In the genomic region with DNA sequence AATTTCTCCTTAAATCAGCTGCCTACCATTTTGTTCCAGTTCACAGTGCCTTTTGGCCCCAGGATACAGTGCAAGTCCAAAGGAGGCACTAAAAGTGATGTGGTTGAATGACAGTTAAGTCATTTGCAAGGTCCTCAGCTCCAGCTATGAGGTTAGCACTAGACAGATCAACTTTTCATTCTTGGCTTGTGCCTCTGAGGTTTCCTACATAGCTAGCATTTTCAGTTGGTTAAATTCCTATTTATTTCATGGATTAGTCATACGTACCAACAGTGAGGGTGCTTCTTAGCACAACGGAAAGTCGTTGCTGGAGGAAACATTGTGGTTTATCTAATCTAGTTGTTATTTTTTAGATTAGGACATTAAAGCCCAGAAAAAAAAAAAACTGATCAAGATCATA, we compare ENCODE assay signal across 10 cellular contexts. TPM values are rescaled to one million over a fixed set of nuclear protein-coding genes. Genes with fewer than 3 reads are reported as not detected.
DNase-seq lines count a peak whose midpoint lies in the region; ATAC-seq and TF ChIP-seq lines count a peak whose summit lies in the region.
"Had no signal": no experiment of that assay in that cellular context is flagged by ENCODE, and none has a peak within 500 bp of the region (broad histone marks: within the 10 kb centered on the region; RNA-seq: fewer than 3 reads in every experiment).

No MANE protein-coding gene starts in this region.

- H2BK120ac ChIP-seq in IMR-90 (ENCODE audit: low read depth, low read length) = no peak overlapping the region

- H3K4me3 ChIP-seq in AG10803 (ENCODE audit: low read length) = no peak overlapping the region
- H3K4me3 ChIP-seq in IMR-90 (ENCODE audit: insufficient read depth, low read depth, low read length) = no peak overlapping the region
- H3K4me3 ChIP-seq in ovary = no peak overlapping the region

- H3K4me1 ChIP-seq in IMR-90 (ENCODE audit: control insufficient read depth, insufficient read depth, low read length) (peaks cover 7% of the 10 kb centered on the region), ovary (ENCODE audit: insufficient read depth) (no peaks in the 10 kb centered on the region)

- no peak overlapping the region for H2AK9ac ChIP-seq in IMR-90 (replicated peaks; ENCODE audit: low read depth, low read length, poor library complexity)

- ATAC-seq in IMR-90 (ENCODE audit: low read depth) = peak; percentile 99
- no peak for ATAC-seq in GM18502 (IDR thresholded peaks at IDR 0.05; ENCODE audit: poor library complexity, unreplicated experiment)
- ATAC-seq: HepG2 had no signal

- no peaks in the 10 kb centered on the region for H4K20me1 ChIP-seq in IMR-90 (ENCODE audit: insufficient read depth, low read length)

- TF ChIP-seq RAD21 in IMR-90 (IDR thresholded peaks at IDR 0.05; ENCODE audit: low read length) = no peak

- H4K5ac ChIP-seq in IMR-90 (ENCODE audit: low read depth, low read length) = no peak overlapping the region

- peak; percentile 94 for DNase-seq in AG10803 (ENCODE audit: low read depth)
- DNase-seq in IMR-90 = peak; percentile 81
- peak; percentile 97 for DNase-seq in amniotic epithelial cell (ENCODE audit: low read depth)
- peak; percentile 91 for DNase-seq in myocyte (ENCODE audit: low read depth)
- DNase-seq in ovary = no peak
- DNase-seq in activated gamma-delta T cell treated with Interleukin-2 at 50 U/mL for 16 hours = no peak
- DNase-seq in GOT3 (lab: John Stamatoyannopoulos, UW) = no peak
- DNase-seq: activated naive CD4-positive, alpha-beta T cell had no signal

- in situ Hi-C loops in IMR-90 (cut with MboI; ENCODE audit: low sequenced_read_pairs) = no loop called here

- no peaks in the 10 kb centered on the region for H3K79me1 ChIP-seq in IMR-90 (ENCODE audit: low read depth in 1 of 2, low read length in 2 of 2)

- H3K23ac ChIP-seq in IMR-90 (ENCODE audit: low read depth, low read length) = no peak overlapping the region

- TF ChIP-seq EP300 in ovary (IDR thresholded peaks at IDR 0.05) = no peak

- H2BK20ac ChIP-seq in IMR-90 (ENCODE audit: low read depth, low read length) = no peak overlapping the region

- no TSS peak for BruUV-seq in IMR-90 (replicated peaks; lab: Mats Ljungman, UMichigan)

- no peak overlapping the region for H3K56ac ChIP-seq in IMR-90 (ENCODE audit: extremely low read depth, insufficient read depth, low read length)

- H3K36me3 ChIP-seq in IMR-90 (ENCODE audit: control insufficient read depth, insufficient read depth, low read length) (no peaks in the 10 kb centered on the region), ovary (no peaks in the 10 kb centered on the region)

- H3K9me1 ChIP-seq in IMR-90 (ENCODE audit: insufficient read depth, low read length) = no peaks in the 10 kb centered on the region

- TF ChIP-seq POLR2A in IMR-90 (IDR thresholded peaks at IDR 0.05; ENCODE audit: low read depth, low read length) (no peak), ovary (IDR thresholded peaks at IDR 0.05) (no peak)

- POLR2A ChIA-PET in IMR-90 (lab: Charles Lee; ENCODE audit: unreplicated experiment) = no interaction called here

- WGBS in IMR-90 (ENCODE audit: extremely low coverage in 2 of 2, insufficient read length in 1 of 2), 2 experiments = no CpG with 5 or more reads among the region's 3 CpGs
- WGBS in ovary, 3 donors = 44 to 69% (median 50%) methylated on average over 3 of the region's 3 CpGs

- peak overlapping the region; percentile 33; the same call in 1 of the 2 replicates for H3K4me2 ChIP-seq in IMR-90 (ENCODE audit: low read depth, low read length)

- H3K27ac ChIP-seq in IMR-90 (ENCODE audit: insufficient read depth, low read length) (no peak overlapping the region; the same call in 1 of the 2 replicates), ovary (no peak overlapping the region)

- H2AFZ ChIP-seq in IMR-90 (replicated peaks; ENCODE audit: low read length, poor library complexity) = no peak overlapping the region

- CTCF ChIA-PET in IMR-90 (lab: Yijun Ruan, JAX) = interaction anchor here (2.3 kb wide), 1 partner anchor 11 kb away, joined by 6 read pairs; no protein-coding TSS in a partner anchor

- no peak overlapping the region for H2BK5ac ChIP-seq in IMR-90 (ENCODE audit: low read depth, low read length, poor library complexity, severe bottlenecking)

- H3K27me3 ChIP-seq in IMR-90 (ENCODE audit: control insufficient read depth, insufficient read depth, low read length) (peaks cover 4% of the 10 kb centered on the region; the same call in 1 of the 2 replicates), ovary (no peaks in the 10 kb centered on the region)

- H4K8ac ChIP-seq in IMR-90 (ENCODE audit: low read depth in 2 of 2, low read length in 2 of 2) = no peak overlapping the region

- no peak overlapping the region for H2AK5ac ChIP-seq in IMR-90 (ENCODE audit: low read depth, low read length)

- no peak overlapping the region for H3K14ac ChIP-seq in IMR-90 (replicated peaks; ENCODE audit: low read depth, low read length)

- no peak overlapping the region for H3K9ac ChIP-seq in IMR-90 (ENCODE audit: low read depth, low read length)

- H3K4ac ChIP-seq in IMR-90 (ENCODE audit: low read depth, low read length) = no peak overlapping the region

- H4K91ac ChIP-seq in IMR-90 (ENCODE audit: insufficient read depth, low read depth, low read length) = no peak overlapping the region

- dilution Hi-C loops in IMR-90 (cut with HindIII; ENCODE audit: low sequenced_read_pairs, unreplicated experiment) = no loop called here

- TF ChIP-seq CTCF in AG10803 (conservative IDR thresholded peaks at IDR 0.05; ENCODE audit: low read length) (no peak), IMR-90 (conservative IDR thresholded peaks at IDR 0.05; ENCODE audit: low read depth, low read length) (no peak), ovary (IDR thresholded peaks at IDR 0.05) (no peak)

- H2BK15ac ChIP-seq in IMR-90 (ENCODE audit: low read depth, low read length) = no peak overlapping the region

- no peak overlapping the region for H3K18ac ChIP-seq in IMR-90 (ENCODE audit: low read depth, low read length)

- peaks cover 8% of the 10 kb centered on the region for H3K9me3 ChIP-seq in IMR-90 (ENCODE audit: control insufficient read depth, insufficient read depth, low read length)
- H3K9me3 ChIP-seq in ovary = no peaks in the 10 kb centered on the region

- intact Hi-C loops in IMR-90 (cut with micrococcal nuclease) (loop anchor here (5.0 to 10.0 kb wide), 2 partner anchors 221 to 256 kb away; a partner anchor contains a TSS), ovary (cut with DNase I) (no loop called here)

TF ChIP-seq in IMR-90, 13 proteins besides CTCF, POLR2A, EP300 and RAD21:
- no peak for TF ChIP-seq SMC3 (IDR thresholded peaks at IDR 0.05; ENCODE audit: low read depth, low read length)
- TF ChIP-seq BHLHE40 (IDR thresholded peaks at IDR 0.05; ENCODE audit: low read depth, low read length) = peak; percentile 7; the same call in 1 of the 2 replicates

RNA-seq across cellular contexts. Expression of a gene that starts 59.3 kb away (rescaled TPM):
- total RNA-seq in IMR-90 (2012; rRNA removed) (13.3 and 16.4 TPM in 2 replicates), myocyte (30.2 and 38.6 TPM in 2 replicates), ovary (10 to 100 TPM; 17.5 to 45.2 (median 37.0) TPM)
- polyA plus RNA-seq in IMR-90 (2012; rRNA removed) (16.0 and 16.5 TPM in 2 replicates), ovary (10 to 100 TPM; 37.6 to 46.5 TPM)
- 8.1 and 9.4 TPM in 2 replicates for polyA plus RNA-seq in IMR-90 (2012; cell fraction: cytosol; rRNA removed)
- 6.3 and 12.4 TPM in 2 replicates for polyA plus RNA-seq in IMR-90 (2012; cell fraction: nucleus; rRNA removed; ENCODE audit: low replicate concordance)
- polyA plus RNA-seq in myocyte (2012) = 68.3 TPM

Comparison
In these comparisons a context has a peak if more than half of its experiments do, and no peak if none do; other contexts are left out.
1. DNase-seq: peak in AG10803 (single experiment), IMR-90 (single experiment), amniotic epithelial cell (single experiment) and myocyte (single experiment); none in ovary (0 of 5), activated gamma-delta T cell treated with Interleukin-2 at 50 U/mL for 16 hours (single experiment) and GOT3 (single experiment).